ENCODE assay signal across 8 cellular contexts in the genomic region with DNA sequence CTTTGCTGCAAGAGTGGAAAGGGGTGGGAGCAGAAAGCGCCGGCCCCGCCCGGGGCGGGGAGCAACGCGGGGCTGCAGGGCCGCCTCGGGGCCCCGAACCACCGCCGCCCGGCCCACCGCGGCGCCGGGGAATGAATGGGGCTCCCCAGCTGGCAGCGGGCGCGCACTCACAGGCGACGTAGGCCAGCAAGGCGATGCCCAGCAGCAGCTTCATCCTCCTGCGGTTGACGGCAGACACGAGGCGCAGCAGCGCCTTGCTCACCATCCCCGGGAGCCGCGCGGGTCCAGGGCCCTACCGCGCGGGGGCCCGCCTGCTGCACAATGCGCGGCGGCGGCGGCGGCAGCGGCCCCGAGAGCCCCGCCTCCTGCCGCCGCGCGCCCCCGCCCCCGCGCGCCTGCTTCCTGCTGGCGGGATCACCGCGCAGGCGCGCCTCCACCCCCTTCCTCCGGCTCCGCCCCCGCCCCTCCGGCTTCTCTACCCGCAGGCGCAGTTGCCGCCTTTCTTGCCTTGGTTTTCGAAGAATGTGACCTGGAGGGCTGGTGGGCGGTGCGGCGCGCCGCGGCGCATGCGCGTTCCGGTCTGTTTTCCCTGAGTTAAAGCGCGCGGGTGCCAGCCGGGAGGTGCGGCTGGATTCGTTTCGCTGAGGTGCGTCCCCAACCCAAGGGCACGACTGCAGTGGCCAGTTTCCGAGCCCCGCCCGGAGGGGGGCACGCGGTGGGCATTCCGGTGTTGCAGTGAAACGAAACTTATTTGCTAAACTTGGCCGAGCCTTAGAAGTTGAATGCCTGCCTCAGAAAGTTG. TPM values are rescaled to one million over a fixed set of nuclear protein-coding genes. Genes with fewer than 3 reads are reported as not detected.
DNase-seq lines count a peak whose midpoint lies in the region; ATAC-seq and FAIRE-seq lines count a peak whose summit lies in the region.

UXS1 (minus strand) TSS at position 325 of the 802 bp plus-strand sequence; CDS start at position 265, 60 bp downstream.

- H3K4me1 ChIP-seq in endocrine pancreas (ENCODE audit: control insufficient read depth, insufficient read depth, low read length) (peaks cover 4% of the 10 kb centered on the region), mesendoderm (ENCODE audit: control insufficient read depth, low read depth, low read length) (peaks cover 8% of the 10 kb centered on the region)

- no peaks in the 10 kb centered on the region for H3K9me3 Mint-ChIP-seq in activated CD8-positive, alpha-beta memory T cell treated with anti-CD3 and anti-CD28 coated beads, Interleukin-2, amount 10 ng/mL, durations not matched to agents 7 days and 5 days (ENCODE audit: low read depth)

- H3K4me2 ChIP-seq in mesendoderm (ENCODE audit: low read length): peak within 1 kb of the TSS; percentile 87

- H3K4me1 Mint-ChIP-seq in activated CD8-positive, alpha-beta memory T cell treated with anti-CD3 and anti-CD28 coated beads, Interleukin-2, amount 10 ng/mL, durations not matched to agents 7 days and 5 days: peaks cover 40% of the 10 kb centered on the region

- peaks cover 18% of the 10 kb centered on the region for H3K79me1 ChIP-seq in mesendoderm (ENCODE audit: low read length)

- H3K4me3 ChIP-seq in endocrine pancreas (ENCODE audit: control insufficient read depth, insufficient read depth, low read length) (peak within 1 kb of the TSS; percentile 75), mesendoderm (ENCODE audit: low read length) (peak within 1 kb of the TSS; percentile 86)

- no peaks in the 10 kb centered on the region for H3K36me3 ChIP-seq in endocrine pancreas (ENCODE audit: control insufficient read depth, insufficient read depth, low read length)
- H3K36me3 ChIP-seq in mesendoderm (ENCODE audit: control insufficient read depth, insufficient read depth, low read length): no peaks in the 10 kb centered on the region

- peak within 1 kb of the TSS; percentile 77 for H3K4ac ChIP-seq in mesendoderm (ENCODE audit: low read depth, low read length)

- peak within 1 kb of the TSS; percentile 86 for H3K27ac Mint-ChIP-seq in activated CD8-positive, alpha-beta memory T cell treated with anti-CD3 and anti-CD28 coated beads, Interleukin-2, amount 10 ng/mL, durations not matched to agents 7 days and 5 days

- CTCF ChIA-PET in activated CD8-positive, alpha-beta memory T cell treated with anti-CD3 and anti-CD28 coated beads, Interleukin-2, amount 10 ng/mL, durations not matched to agents 7 days and 5 days (lab: Charles Lee): interaction anchor here (1.3 to 1.6 kb wide), 3 partner anchors 11 to 34 kb away, joined by 4 to 7 read pairs (median 7); no protein-coding TSS in a partner anchor

- peaks cover 30% of the 10 kb centered on the region for H3K79me2 ChIP-seq in mesendoderm (ENCODE audit: control insufficient read depth, insufficient read depth, low read length)

- peaks cover 16% of the 10 kb centered on the region for H3K36me3 Mint-ChIP-seq in activated CD8-positive, alpha-beta memory T cell treated with anti-CD3 and anti-CD28 coated beads, Interleukin-2, amount 10 ng/mL, durations not matched to agents 7 days and 5 days

- peak within 1 kb of the TSS; percentile 48 for H3K27ac ChIP-seq in mesendoderm (ENCODE audit: low read depth, low read length)

- H3K23ac ChIP-seq in mesendoderm (ENCODE audit: low read length): peak within 1 kb of the TSS; percentile 80

- H3K27me3 ChIP-seq in endocrine pancreas (ENCODE audit: control insufficient read depth, insufficient read depth, low read length) (no peaks in the 10 kb centered on the region), mesendoderm (ENCODE audit: insufficient read depth, low read length, poor library complexity) (no peaks in the 10 kb centered on the region)

- H2BK5ac ChIP-seq in mesendoderm (ENCODE audit: low read length): no peak within 1 kb of the TSS

- H4K8ac ChIP-seq in mesendoderm (ENCODE audit: low read depth, low read length): no peak within 1 kb of the TSS

- no peak within 1 kb of the TSS for H2AK5ac ChIP-seq in mesendoderm (ENCODE audit: low read length)

- H3K9ac ChIP-seq in endocrine pancreas (ENCODE audit: control insufficient read depth, insufficient read depth, low read length): peak within 1 kb of the TSS; percentile 83
- peak within 1 kb of the TSS; percentile 85 for H3K9ac ChIP-seq in mesendoderm (ENCODE audit: low read length)

- H2BK15ac ChIP-seq in mesendoderm (replicated peaks; ENCODE audit: low read depth): no peak within 1 kb of the TSS

- H3K18ac ChIP-seq in mesendoderm (ENCODE audit: low read length): peak within 1 kb of the TSS; percentile 96

- peak; percentile 98 for DNase-seq in COLO668 (lab: John Stamatoyannopoulos, UW; ENCODE audit: unreplicated experiment)
- DNase-seq in HTR-8/SVneo (ENCODE audit: insufficient read length, low spot score): peak; percentile 91
- DNase-seq in NOMO-1 treated with dmso at 0.1 percent for 144 hours (lab: John Stamatoyannopoulos, UW; ENCODE audit: unreplicated experiment): peak; percentile 94
- DNase-seq in activated CD8-positive, alpha-beta memory T cell treated with anti-CD3 and anti-CD28 coated beads, Interleukin-2, amount 10 ng/mL, durations not matched to agents 7 days and 5 days: peak; percentile 98
- peak; percentile 98 for DNase-seq in mesendoderm
- DNase-seq in stimulated activated CD8-positive, alpha-beta memory T cell treated with anti-CD3 and anti-CD28 coated beads, Interleukin-15, amount 100 ng/mL, for 1 hour (ENCODE audit: low read depth): peak; percentile 95

- peak within 1 kb of the TSS; percentile 87 for H3K4me3 Mint-ChIP-seq in activated CD8-positive, alpha-beta memory T cell treated with anti-CD3 and anti-CD28 coated beads, Interleukin-2, amount 10 ng/mL, durations not matched to agents 7 days and 5 days

- peak within 1 kb of the TSS; percentile 94 for H3K56ac ChIP-seq in mesendoderm (ENCODE audit: low read length)

- no peak within 1 kb of the TSS for H2BK120ac ChIP-seq in mesendoderm (ENCODE audit: low read depth, low read length)

- no CpG with 5 or more reads among the region's 93 CpGs for WGBS in mesendoderm (ENCODE audit: extremely low coverage, insufficient coverage, low lambda C conversion rate)

- peak; percentile 63 for ATAC-seq in GM21367 (IDR thresholded peaks at IDR 0.05; ENCODE audit: unreplicated experiment)
- ATAC-seq in activated CD8-positive, alpha-beta memory T cell treated with anti-CD3 and anti-CD28 coated beads, Interleukin-2, amount 10 ng/mL, durations not matched to agents 7 days and 5 days: peak; percentile 83

- H3K9me3 ChIP-seq in endocrine pancreas (ENCODE audit: control insufficient read depth, low read length): no peaks in the 10 kb centered on the region

- FAIRE-seq in HTR-8/SVneo (lab: Jason Lieb, UNC): peak; percentile 90

- peaks cover 4% of the 10 kb centered on the region for H3K27me3 Mint-ChIP-seq in activated CD8-positive, alpha-beta memory T cell treated with anti-CD3 and anti-CD28 coated beads, Interleukin-2, amount 10 ng/mL, durations not matched to agents 7 days and 5 days

- H4K5ac ChIP-seq in mesendoderm (ENCODE audit: low read length): no peak within 1 kb of the TSS

RNA-seq across cellular contexts. Expression of gene UXS1, which starts in this region (rescaled TPM):
- 100 to 1,000 TPM in 1 of 2 experiments, 10 to 100 TPM in 1; 90.0 to 115 TPM for total RNA-seq in activated CD8-positive, alpha-beta memory T cell treated with anti-CD3 and anti-CD28 coated beads, Interleukin-2, amount 10 ng/mL, durations not matched to agents 7 days and 5 days
- polyA plus RNA-seq in mesendoderm (2013, experiment 1 of 2): 37.8 TPM
- polyA plus RNA-seq in mesendoderm (2013, experiment 2 of 2): 39.0 TPM

Comparison
In these comparisons a context has a peak if more than half of its experiments do, and no peak if none do; other contexts are left out.
1. Peak in every context shown above with its lines: DNase-seq, ATAC-seq, H3K4me3 ChIP-seq and H3K27ac ChIP-seq.